8 cellular contexts compared by ENCODE assay signal in the genomic region with DNA sequence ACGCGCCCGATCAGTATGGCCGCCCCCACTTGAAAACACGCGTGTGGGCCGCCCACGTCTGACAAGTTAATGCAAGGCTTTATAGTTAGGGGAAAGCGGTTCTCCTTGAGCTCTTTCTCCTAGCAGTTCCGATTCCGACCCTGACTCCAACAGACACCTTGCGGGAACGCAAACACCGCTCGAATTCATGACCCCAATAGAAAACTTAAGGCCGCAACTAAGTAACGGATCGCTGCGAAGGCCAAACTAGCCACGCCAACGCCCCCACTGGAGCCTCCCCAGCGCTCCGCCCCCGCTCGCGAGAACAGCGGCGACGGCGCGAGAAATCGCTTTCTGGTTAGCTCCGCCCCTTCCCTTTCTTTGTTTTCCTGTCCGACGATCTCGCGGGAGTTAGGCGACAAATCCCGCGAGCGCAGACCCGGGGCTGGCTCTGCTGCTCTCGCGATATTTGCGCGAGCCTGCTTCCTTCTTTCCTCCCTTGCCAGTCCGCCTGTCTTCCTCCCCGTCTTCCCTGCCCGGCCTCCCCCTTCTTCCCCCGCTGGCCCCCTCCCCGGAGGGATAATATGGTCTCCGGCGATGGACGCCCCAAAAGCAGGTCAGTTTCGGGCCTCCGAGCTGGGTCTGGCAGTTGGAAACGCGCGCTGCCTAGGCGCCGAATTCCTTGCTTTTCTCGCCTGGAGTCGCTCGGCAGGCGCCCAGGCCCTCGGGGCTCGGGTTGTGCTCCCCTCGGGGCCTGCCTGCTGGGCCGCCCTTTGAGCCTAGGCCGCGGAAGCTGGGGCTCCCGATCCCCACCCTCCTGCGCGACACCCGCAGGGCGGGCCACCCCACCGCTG. TPM values are rescaled to one million over a fixed set of nuclear protein-coding genes. Genes with fewer than 3 reads are reported as not detected.
DNase-seq lines count a peak whose midpoint lies in the region; ATAC-seq and FAIRE-seq lines count a peak whose summit lies in the region.

A gene with protein sequence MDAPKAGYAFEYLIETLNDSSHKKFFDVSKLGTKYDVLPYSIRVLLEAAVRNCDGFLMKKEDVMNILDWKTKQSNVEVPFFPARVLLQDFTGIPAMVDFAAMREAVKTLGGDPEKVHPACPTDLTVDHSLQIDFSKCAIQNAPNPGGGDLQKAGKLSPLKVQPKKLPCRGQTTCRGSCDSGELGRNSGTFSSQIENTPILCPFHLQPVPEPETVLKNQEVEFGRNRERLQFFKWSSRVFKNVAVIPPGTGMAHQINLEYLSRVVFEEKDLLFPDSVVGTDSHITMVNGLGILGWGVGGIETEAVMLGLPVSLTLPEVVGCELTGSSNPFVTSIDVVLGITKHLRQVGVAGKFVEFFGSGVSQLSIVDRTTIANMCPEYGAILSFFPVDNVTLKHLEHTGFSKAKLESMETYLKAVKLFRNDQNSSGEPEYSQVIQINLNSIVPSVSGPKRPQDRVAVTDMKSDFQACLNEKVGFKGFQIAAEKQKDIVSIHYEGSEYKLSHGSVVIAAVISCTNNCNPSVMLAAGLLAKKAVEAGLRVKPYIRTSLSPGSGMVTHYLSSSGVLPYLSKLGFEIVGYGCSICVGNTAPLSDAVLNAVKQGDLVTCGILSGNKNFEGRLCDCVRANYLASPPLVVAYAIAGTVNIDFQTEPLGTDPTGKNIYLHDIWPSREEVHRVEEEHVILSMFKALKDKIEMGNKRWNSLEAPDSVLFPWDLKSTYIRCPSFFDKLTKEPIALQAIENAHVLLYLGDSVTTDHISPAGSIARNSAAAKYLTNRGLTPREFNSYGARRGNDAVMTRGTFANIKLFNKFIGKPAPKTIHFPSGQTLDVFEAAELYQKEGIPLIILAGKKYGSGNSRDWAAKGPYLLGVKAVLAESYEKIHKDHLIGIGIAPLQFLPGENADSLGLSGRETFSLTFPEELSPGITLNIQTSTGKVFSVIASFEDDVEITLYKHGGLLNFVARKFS (plus strand): TSS at position 455 of the 833 bp plus-strand sequence. CDS start 122 bp downstream, at position 577.

- H3K9me3 ChIP-seq in aorta (ENCODE audit: control insufficient read depth, low read length), result no peaks in the 10 kb centered on the region

- no peaks in the 10 kb centered on the region for H3K27me3 ChIP-seq in rectal smooth muscle tissue (ENCODE audit: control insufficient read depth, insufficient read depth, low read length)
- H3K27me3 ChIP-seq in aorta (ENCODE audit: control insufficient read depth in 1 of 2, insufficient read depth in 2 of 2, low read length in 1 of 2), result no peaks in the 10 kb centered on the region

- H3K4me1 ChIP-seq in rectal smooth muscle tissue (ENCODE audit: control insufficient read depth, insufficient read depth, low read length) (peaks cover 17% of the 10 kb centered on the region), aorta (ENCODE audit: control insufficient read depth in 1 of 2, insufficient read depth in 2 of 2, low read length in 2 of 2) (no peaks in the 10 kb centered on the region)

- peak; percentile 89 for DNase-seq in GM18507 (ENCODE audit: extremely low spot score, insufficient read length, low read depth)
- peak; percentile 98 for DNase-seq in NCI-H2081 (lab: John Stamatoyannopoulos, UW)
- DNase-seq in T1000 (lab: John Stamatoyannopoulos, UW), result peak; percentile 94
- peak; percentile 100 for DNase-seq in astrocyte of the hippocampus (ENCODE audit: low read depth, low spot score)
- DNase-seq in hepatic stellate cell (ENCODE audit: low spot score), result peak; percentile 93
- peak; percentile 98 for DNase-seq in aorta

- H3K4me3 ChIP-seq in rectal smooth muscle tissue (ENCODE audit: low read length) (peak within 1 kb of the TSS; percentile 90), aorta (ENCODE audit: low read length in 2 of 2) (peak within 1 kb of the TSS; percentile 71 to 93)

- H3K27ac ChIP-seq in rectal smooth muscle tissue (ENCODE audit: low read depth, low read length) (peak within 1 kb of the TSS; percentile 97), aorta (ENCODE audit: low read depth in 1 of 2, low read length in 2 of 2) (peak within 1 kb of the TSS; percentile 78)

- intact Hi-C loops in aorta (cut with DNase I), result loop anchor here in 1 of 2 donors (5.0 to 10.0 kb wide), 2 partner anchors 104 to 173 kb away; a partner anchor contains a TSS

- peak within 1 kb of the TSS; percentile 82 for H3K9ac ChIP-seq in rectal smooth muscle tissue (ENCODE audit: low read length)

- peak; percentile 98 for FAIRE-seq in GM18507 (lab: Jason Lieb, UNC)

- WGBS in aorta, 2 donors, result 0% methylated on average over 66 to 77 of the region's 77 CpGs

- ATAC-seq in HG03025 (IDR thresholded peaks at IDR 0.05; ENCODE audit: low FRiP score, unreplicated experiment) (peak; percentile 82), aorta (ENCODE audit: low FRiP score) (peak; percentile 99)

- H3K36me3 ChIP-seq in rectal smooth muscle tissue (ENCODE audit: control insufficient read depth, insufficient read depth, low read length) (no peaks in the 10 kb centered on the region), aorta (ENCODE audit: control insufficient read depth in 1 of 2, insufficient read depth in 2 of 2, low read length in 1 of 2) (peaks cover 0 to 4% of the 10 kb centered on the region in 2 donors)

RNA-seq across cellular contexts. Expression of the gene that starts here (rescaled TPM):
- total RNA-seq in aorta, result 10 to 100 TPM; 33.9 to 49.4 TPM
- polyA plus RNA-seq in aorta, result 10 to 100 TPM in 1 of 2 donors, 1 to 10 TPM in 1; 7.9 to 10.1 TPM

Comparison
In these comparisons a context has a peak if more than half of its experiments do, and no peak if none do; other contexts are left out.
1. Peak in every context shown above with its lines: DNase-seq, ATAC-seq, H3K4me3 ChIP-seq and H3K27ac ChIP-seq.